Comparison of ENCODE assay signal across 8 cellular contexts in genomic region chr2:230758566-230759480, GRCh38. TPM values are rescaled to one million over a fixed set of nuclear protein-coding genes. Genes with fewer than 3 reads are reported as not detected.
DNase-seq lines count a peak whose midpoint lies in the region; ATAC-seq and TF ChIP-seq lines count a peak whose summit lies in the region.

No MANE protein-coding gene starts in this region.

- peaks cover 47% of the 10 kb centered on the region for H3K4me1 ChIP-seq in upper lobe of right lung

- H3K27ac ChIP-seq in upper lobe of right lung = no peak overlapping the region

- H3K4me3 ChIP-seq in upper lobe of right lung = no peak overlapping the region

- ATAC-seq in activated T-cell treated with anti-CD3 and anti-CD28 coated beads, Interleukin-2, amount 50 U/mL, for 4 hours = peak; percentile 27 to 42
- no peak for ATAC-seq in activated B cell treated with CpG ODN at 0.5 μM for 24 hours (ENCODE audit: low read depth)
- peak; percentile 27 for ATAC-seq in left ventricle myocardium superior
- peak; percentile 59 for ATAC-seq in upper lobe of right lung
- no peak for ATAC-seq in HG03135 (IDR thresholded peaks at IDR 0.05; ENCODE audit: unreplicated experiment)

- no peaks in the 10 kb centered on the region for H3K9me3 ChIP-seq in upper lobe of right lung

- peak overlapping the region; percentile 53 for H3K27ac Mint-ChIP-seq in activated B cell treated with CpG ODN at 0.5 μM for 24 hours

- CTCF ChIA-PET in activated B cell treated with CpG ODN at 0.5 μM for 24 hours (lab: Charles Lee) = no interaction called here

- intact Hi-C loops in activated B cell treated with CpG ODN at 0.5 μM for 24 hours (cut with micrococcal nuclease) (no loop called here), left ventricle myocardium superior (cut with micrococcal nuclease) (no loop called here), upper lobe of right lung (cut with DNase I) (no loop called here)

- H3K9me3 Mint-ChIP-seq in activated T-cell treated with anti-CD3 and anti-CD28 coated beads, Interleukin-2, amount 50 U/mL, for 4 hours = no peaks in the 10 kb centered on the region
- H3K9me3 Mint-ChIP-seq in activated B cell treated with CpG ODN at 0.5 μM for 24 hours = no peaks in the 10 kb centered on the region

- H3K27me3 ChIP-seq in upper lobe of right lung = no peaks in the 10 kb centered on the region

- peaks cover 28% of the 10 kb centered on the region for H3K36me3 Mint-ChIP-seq in activated T-cell treated with anti-CD3 and anti-CD28 coated beads, Interleukin-2, amount 50 U/mL, for 4 hours (ENCODE audit: insufficient read depth)
- H3K36me3 Mint-ChIP-seq in activated B cell treated with CpG ODN at 0.5 μM for 24 hours (ENCODE audit: low read depth) = peaks cover 38% of the 10 kb centered on the region

- H3K27me3 Mint-ChIP-seq in activated T-cell treated with anti-CD3 and anti-CD28 coated beads, Interleukin-2, amount 50 U/mL, for 4 hours (ENCODE audit: low read depth) = no peaks in the 10 kb centered on the region
- no peaks in the 10 kb centered on the region for H3K27me3 Mint-ChIP-seq in activated B cell treated with CpG ODN at 0.5 μM for 24 hours

- peaks cover 36% of the 10 kb centered on the region for H3K36me3 ChIP-seq in upper lobe of right lung

- POLR2A ChIA-PET in activated B cell treated with CpG ODN at 0.5 μM for 24 hours (lab: Charles Lee) = no interaction called here

- no peak for DNase-seq in activated T-cell treated with anti-CD3 and anti-CD28 coated beads, Interleukin-2, amount 50 U/mL, for 4 hours
- DNase-seq in activated T-cell treated with anti-CD3 and anti-CD28 coated beads, Interleukin-2, amount 50 U/mL, for 48 hours = no peak
- DNase-seq in activated B cell treated with CpG ODN at 0.5 μM for 24 hours (no peak), left ventricle myocardium superior (no peak), upper lobe of right lung (no peak), hypothalamus (lab: John Stamatoyannopoulos, UW) (no peak), NCI-H82 (lab: John Stamatoyannopoulos, UW) (no peak)

- H3K4me3 Mint-ChIP-seq in activated T-cell treated with anti-CD3 and anti-CD28 coated beads, Interleukin-2, amount 50 U/mL, for 4 hours = peak overlapping the region; percentile 19
- H3K4me3 Mint-ChIP-seq in activated B cell treated with CpG ODN at 0.5 μM for 24 hours = no peak overlapping the region

- TF ChIP-seq CTCF in activated B cell treated with CpG ODN at 0.5 μM for 24 hours (IDR thresholded peaks at IDR 0.05) = no peak
- no peak for TF ChIP-seq CTCF in upper lobe of right lung (IDR thresholded peaks at IDR 0.05)

- H3K4me1 Mint-ChIP-seq in activated T-cell treated with anti-CD3 and anti-CD28 coated beads, Interleukin-2, amount 50 U/mL, for 4 hours (ENCODE audit: low read depth) = peaks cover 62% of the 10 kb centered on the region
- peaks cover 47% of the 10 kb centered on the region for H3K4me1 Mint-ChIP-seq in activated B cell treated with CpG ODN at 0.5 μM for 24 hours

RNA-seq across cellular contexts. Expression of gene CAB39, which starts 46.2 kb away (rescaled TPM):
- total RNA-seq in activated T-cell treated with anti-CD3 and anti-CD28 coated beads, Interleukin-2, amount 50 U/mL, for 4 hours = 100 to 1,000 TPM; 125 to 133 (median 128) TPM
- total RNA-seq in activated B cell treated with CpG ODN at 0.5 μM for 24 hours (60.1 and 68.6 TPM in 2 replicates), left ventricle myocardium superior (86.2 TPM), upper lobe of right lung (78.9 TPM)

Comparison
In these comparisons a context has a peak if more than half of its experiments do, and no peak if none do; other contexts are left out.
1. ATAC-seq: peak in activated T-cell treated with anti-CD3 and anti-CD28 coated beads, Interleukin-2, amount 50 U/mL, for 4 hours (2 of 2), left ventricle myocardium superior (single experiment) and upper lobe of right lung (single experiment); none in activated B cell treated with CpG ODN at 0.5 μM for 24 hours (single experiment) and HG03135 (single experiment).